In genomic region chr3:184379375-184380209, GRCh38 we compare ENCODE assay signal across 8 cellular contexts. TPM values are rescaled to one million over a fixed set of nuclear protein-coding genes. Genes with fewer than 3 reads are reported as not detected.
DNase-seq lines count a peak whose midpoint lies in the region; ATAC-seq and TF ChIP-seq lines count a peak whose summit lies in the region.

Gene CHRD (plus strand): TSS chr3:184380054. CDS start chr3:184380319, 265 bp downstream.

- H3K27me3 ChIP-seq in HCT116 (ENCODE audit: insufficient read depth, low read length), result no peaks in the 10 kb centered on the region

- H3K4me2 ChIP-seq in HCT116 (ENCODE audit: low read length), result peak within 1 kb of the TSS; percentile 87

- no peak for TF ChIP-seq POLR2A in HCT116 (IDR thresholded peaks at IDR 0.05; ENCODE audit: borderline replicate concordance, extremely low read depth, insufficient read depth, insufficient read length)

- RAD21 ChIA-PET in HCT116 (lab: Charles Lee; ENCODE audit: low non-redundant PET in 1 of 2, low total read pairs in 2 of 2, uncharacterized antibody in 2 of 2, unreplicated experiment in 2 of 2), result no interaction called here

- H3K27ac ChIP-seq in HCT116 (ENCODE audit: low read depth, low read length) (peak within 1 kb of the TSS; percentile 18; the same call in 1 of the 2 replicates), adipose tissue (ENCODE audit: low read depth, low read length) (peak within 1 kb of the TSS; percentile 58)

- no peaks in the 10 kb centered on the region for H3K79me2 ChIP-seq in HCT116 (ENCODE audit: insufficient read depth, low read length)

- POLR2A ChIA-PET in HCT116 (lab: Charles Lee), result no interaction called here

- H3K9me2 ChIP-seq in HCT116 (ENCODE audit: insufficient read depth), result no peaks in the 10 kb centered on the region

- no peak for TF ChIP-seq CTCF in HCT116 (IDR thresholded peaks at IDR 0.05 in 2 of 3, conservative IDR thresholded peaks at IDR 0.05 in 1 of 3; ENCODE audit: borderline replicate concordance in 1 of 3, insufficient read depth in 1 of 3, low read depth in 2 of 3, low read length in 2 of 3)

- H3K4me1 ChIP-seq in HCT116 (ENCODE audit: control insufficient read depth in 1 of 2, insufficient read depth in 2 of 2, low read length in 2 of 2), result peaks cover 4 to 20% of the 10 kb centered on the region in 2 experiments; a peak in 2 of 4 replicates

- DNase-seq in HCT116 (ENCODE audit: low read depth, low spot score) (no peak), skeletal muscle cell (ENCODE audit: low read depth) (no peak), mucosa of gallbladder (ENCODE audit: low spot score) (no peak), NCI-H748 (lab: John Stamatoyannopoulos, UW; ENCODE audit: unreplicated experiment) (no peak)
- DNase-seq in activated CD4-positive, CD25-positive, alpha-beta regulatory T cell (lab: John Stamatoyannopoulos, UW), result no peak

- H3K4me3 ChIP-seq in HCT116 (replicated peaks in 1 of 2; ENCODE audit: low read depth in 1 of 2, low read length in 2 of 2), result peak within 1 kb of the TSS; percentile 36 to 58
- peak within 1 kb of the TSS; percentile 60 for H3K4me3 ChIP-seq in iPS-18c (ENCODE audit: insufficient read depth, low read depth, low read length)
- peak within 1 kb of the TSS; percentile 36 for H3K4me3 ChIP-seq in skeletal muscle cell (ENCODE audit: low read depth, low read length)

- no peaks in the 10 kb centered on the region for H3K9me3 ChIP-seq in HCT116 (ENCODE audit: control insufficient read depth in 1 of 2, insufficient read depth in 1 of 2, low read depth in 1 of 2, low read length in 2 of 2)
- H3K9me3 ChIP-seq in iPS-18c (ENCODE audit: control insufficient read depth, insufficient read depth, low read length), result no peaks in the 10 kb centered on the region

- no peak for TF ChIP-seq RAD21 in HCT116 (IDR thresholded peaks at IDR 0.05; ENCODE audit: low read depth)

- 16 to 28% (median 27%) methylated on average over 24 to 63 of the region's 73 CpGs for WGBS in adipose tissue, 3 donors

- ATAC-seq in HCT116 (peak; percentile 59), HG02840 (IDR thresholded peaks at IDR 0.05; ENCODE audit: low FRiP score, unreplicated experiment) (no peak)

- intact Hi-C loops in HCT116 (cut with micrococcal nuclease), result loop anchor here (10.0 kb wide), 2 partner anchors 135 to 395 kb away; no protein-coding TSS in a partner anchor

- peak within 1 kb of the TSS; percentile 74 for H2AFZ ChIP-seq in HCT116 (ENCODE audit: low read depth, low read length, poor library complexity, severe bottlenecking)

- H3K9ac ChIP-seq in HCT116 (ENCODE audit: low read length), result peak within 1 kb of the TSS; percentile 40; the same call in 1 of the 2 replicates

- CTCF ChIA-PET in HCT116 (lab: Charles Lee), result interaction anchor here (1.0 kb wide), 1 partner anchor 8 kb away, joined by 3 read pairs; no protein-coding TSS in a partner anchor

- H3K36me3 ChIP-seq in HCT116 (ENCODE audit: control insufficient read depth in 1 of 2, insufficient read depth in 2 of 2, low read length in 2 of 2), result no peaks in the 10 kb centered on the region

- BruUV-seq in HCT116 (replicated peaks; lab: Mats Ljungman, UMichigan), result no TSS peak

- no peaks in the 10 kb centered on the region for H4K20me1 ChIP-seq in HCT116 (ENCODE audit: insufficient read depth)

TF ChIP-seq in HCT116, 20 proteins besides CTCF, POLR2A, EP300 and RAD21:
- TF ChIP-seq TCF7L2 (IDR thresholded peaks at IDR 0.05; ENCODE audit: borderline replicate concordance, extremely low read depth, insufficient read depth, insufficient read length) (no peak), ZBTB33 (IDR thresholded peaks at IDR 0.05; ENCODE audit: extremely low read depth, insufficient replicate concordance, low read length) (no peak), ZNF274 (IDR thresholded peaks at IDR 0.05; ENCODE audit: low read depth, low read length) (no peak), SIN3A (IDR thresholded peaks at IDR 0.05; ENCODE audit: low read depth) (no peak), ATF3 (IDR thresholded peaks at IDR 0.05) (no peak), EZH2phosphoT487 (IDR thresholded peaks at IDR 0.05; ENCODE audit: borderline replicate concordance) (no peak), FOSL1 (IDR thresholded peaks at IDR 0.05; ENCODE audit: low read depth) (no peak), REST (IDR thresholded peaks at IDR 0.05; ENCODE audit: low read depth) (no peak), CBX3 (IDR thresholded peaks at IDR 0.05; ENCODE audit: low read depth) (no peak), YY1 (IDR thresholded peaks at IDR 0.05; ENCODE audit: extremely low read depth, insufficient replicate concordance, low read depth, low read length) (no peak), EGR1 (IDR thresholded peaks at IDR 0.05; ENCODE audit: low read depth) (no peak), POLR2AphosphoS5 (IDR thresholded peaks at IDR 0.05; ENCODE audit: low read depth, low read length) (no peak), MAX (IDR thresholded peaks at IDR 0.05) (no peak), JUND (IDR thresholded peaks at IDR 0.05) (no peak)

RNA-seq across cellular contexts. Expression of gene CHRD, which starts in this region (rescaled TPM):
- total RNA-seq in HCT116 (2021; ENCODE audit: unreplicated experiment) (8.0 TPM), mucosa of gallbladder (6.5 TPM)
- 7.6 and 10.5 TPM in 2 replicates for polyA plus RNA-seq in HCT116 (2012)
- polyA plus RNA-seq in adipose tissue, result 10 to 100 TPM; 10.1 to 30.1 (median 14.2) TPM
